In genomic region chr2:7043689-7044088, GRCh38 we compare ENCODE assay signal across 11 cellular contexts.
A peak's percentile ranks its signal among the peaks of the same experiment; 100 is the strongest.
DNase-seq lines count a peak whose midpoint lies in the region; ATAC-seq and TF ChIP-seq lines count a peak whose summit lies in the region.
"Had no signal": no experiment of that assay in that cellular context is flagged by ENCODE, and none has a peak within 500 bp of the region (broad histone marks: within the 10 kb centered on the region; RNA-seq: fewer than 3 reads in every experiment).

No MANE protein-coding gene starts in this region.

- no peaks in the 10 kb centered on the region for H3K36me3 ChIP-seq in PC-3 (ENCODE audit: low read depth, low read length)
- H3K36me3 ChIP-seq in thymus (ENCODE audit: control insufficient read depth, insufficient read depth) = peaks cover 4% of the 10 kb centered on the region
- H3K36me3 ChIP-seq in left ventricle myocardium inferior = peaks cover 33% of the 10 kb centered on the region

- BruUV-seq in PC-3 (replicated peaks; lab: Mats Ljungman, UMichigan) = TSS peak; percentile 3

- H3K4me1 ChIP-seq in PC-3 (ENCODE audit: insufficient read depth, low read length) (0 out of 2 replicates have a peak, but pooled peaks cover 4% of the 10 kb centered on the region), thymus (ENCODE audit: control insufficient read depth, insufficient read depth, low read length) (peaks cover 15% of the 10 kb centered on the region), left ventricle myocardium inferior (peaks cover 5% of the 10 kb centered on the region)

- no peak overlapping the region for H3K4me2 ChIP-seq in PC-3 (ENCODE audit: low read length)
- H3K4me2 ChIP-seq: GM23338 had no signal

- WGBS in thymus = 91% methylated on average over 3 of the region's 3 CpGs

- no peak overlapping the region for H3K27ac ChIP-seq in PC-3 (ENCODE audit: low read length)
- H3K27ac ChIP-seq in caudate nucleus (ENCODE audit: low read depth, low read length) = peak overlapping the region; percentile 11
- peak overlapping the region; percentile 49 for H3K27ac ChIP-seq in thymus (ENCODE audit: low read depth)
- no peak overlapping the region for H3K27ac ChIP-seq in left ventricle myocardium inferior (replicated peaks)

- H4K20me1 ChIP-seq in PC-3 (ENCODE audit: low read length) = no peaks in the 10 kb centered on the region

- H3K27me3 ChIP-seq in PC-3 (ENCODE audit: low read length) (no peaks in the 10 kb centered on the region), thymus (ENCODE audit: control insufficient read depth, insufficient read depth) (no peaks in the 10 kb centered on the region), left ventricle myocardium inferior (ENCODE audit: low read depth) (no peaks in the 10 kb centered on the region)

- no peak overlapping the region for H3K9ac ChIP-seq in PC-3 (ENCODE audit: low read length)

- DNase-seq in PC-3 (peak; percentile 13), caudate nucleus (lab: John Stamatoyannopoulos, UW) (no peak), fibroblast of the aortic adventitia (ENCODE audit: low read depth) (peak; percentile 2), iPS-NIHi7 (ENCODE audit: extremely low spot score) (no peak), NCI-H1105 (lab: John Stamatoyannopoulos, UW) (no peak), DMS53 treated with DMSO at 0.1 percent for 48 hours (lab: John Stamatoyannopoulos, UW; ENCODE audit: unreplicated experiment) (no peak), left ventricle myocardium inferior (no peak)
- DNase-seq: COR-L47, DMS153 had no signal

- no peak overlapping the region for H2AFZ ChIP-seq in PC-3 (ENCODE audit: low read length)
- H2AFZ ChIP-seq: GM23338 had no signal

- intact Hi-C loops in PC-3 (cut with micrococcal nuclease) = loop anchor here (1.0 to 2.0 kb wide), 2 partner anchors 147 to 217 kb away; no protein-coding TSS in a partner anchor
- intact Hi-C loops in left ventricle myocardium inferior (cut with micrococcal nuclease) = no loop called here

- H3K79me2 ChIP-seq in PC-3 (ENCODE audit: low read length) = no peaks in the 10 kb centered on the region

- H3K9me3 ChIP-seq in PC-3 (ENCODE audit: low read length) = no peaks in the 10 kb centered on the region
- no peaks in the 10 kb centered on the region for H3K9me3 ChIP-seq in thymus (ENCODE audit: control insufficient read depth)
- H3K9me3 ChIP-seq in left ventricle myocardium inferior (replicated peaks) = no peaks in the 10 kb centered on the region

- TF ChIP-seq CTCF in PC-3 (conservative IDR thresholded peaks at IDR 0.05; ENCODE audit: low read depth, low read length) = no peak
- TF ChIP-seq CTCF in fibroblast of the aortic adventitia (IDR thresholded peaks at IDR 0.05; ENCODE audit: insufficient read depth, low read length) = no peak
- no peak for TF ChIP-seq CTCF in left ventricle myocardium inferior (IDR thresholded peaks at IDR 0.05; ENCODE audit: borderline replicate concordance)

- H3K9me2 ChIP-seq in PC-3 (replicated peaks; ENCODE audit: low read length) = no peaks in the 10 kb centered on the region

- H3K4me3 ChIP-seq in PC-3 (ENCODE audit: low read length) (no peak overlapping the region), fibroblast of the aortic adventitia (ENCODE audit: low read depth, low read length) (no peak overlapping the region), thymus (ENCODE audit: low read length) (no peak overlapping the region), left ventricle myocardium inferior (no peak overlapping the region)
- H3K4me3 ChIP-seq: GM23338 had no signal

- POLR2A ChIA-PET in PC-3 (lab: Charles Lee; ENCODE audit: unreplicated experiment) = no interaction called here

- CTCF ChIA-PET in PC-3 (lab: Charles Lee) = interaction anchor here (0.6 to 1.3 kb wide), 2 partner anchors 70 to 147 kb away, joined by 5 to 6 read pairs; no protein-coding TSS in a partner anchor

- no peaks in the 10 kb centered on the region for H3F3A ChIP-seq in PC-3 (ENCODE audit: low read length, unreplicated experiment)

- peak; percentile 65 for ATAC-seq in PC-3

Comparison
In these comparisons a context has a peak if more than half of its experiments do, and no peak if none do; other contexts are left out.
1. DNase-seq: peak in PC-3 (single experiment) and fibroblast of the aortic adventitia (single experiment); none in caudate nucleus (0 of 61), iPS-NIHi7 (single experiment), NCI-H1105 (single experiment), DMS53 treated with DMSO at 0.1 percent for 48 hours (single experiment) and left ventricle myocardium inferior (single experiment).
2. H3K27ac ChIP-seq: peak in caudate nucleus (single experiment) and thymus (single experiment); none in PC-3 (single experiment) and left ventricle myocardium inferior (single experiment).